ENCODE assay signal across 8 cellular contexts in genomic region chr10:102643346-102644065, GRCh38. TPM values are rescaled to one million over a fixed set of nuclear protein-coding genes. Genes with fewer than 3 reads are reported as not detected.
A peak's percentile ranks its signal among the peaks of the same experiment; 100 is the strongest.
DNase-seq lines count a peak whose midpoint lies in the region; ATAC-seq and FAIRE-seq lines count a peak whose summit lies in the region.

No MANE protein-coding gene starts in this region.

- peaks cover 20% of the 10 kb centered on the region for H3K4me1 ChIP-seq in adipocyte (ENCODE audit: control insufficient read depth, insufficient read depth, low read length)

- intact Hi-C loops in Right ventricle myocardium superior (cut with DNase I) = loop anchor here (2.0 kb wide), 1 partner anchor 141 kb away; the partner anchor contains the start of genes ACTR1A and SUFU

- no peak for FAIRE-seq in RCC 7860 (lab: Jason Lieb, UNC)

- no peaks in the 10 kb centered on the region for H3K27me3 ChIP-seq in adipocyte (replicated peaks; ENCODE audit: control insufficient read depth, insufficient read depth, low read length)

- peak overlapping the region; percentile 100 for H3K4me3 ChIP-seq in adipocyte (ENCODE audit: low read length)

- H3K9me3 ChIP-seq in adipocyte (ENCODE audit: control insufficient read depth, low read length) = no peaks in the 10 kb centered on the region

- peaks cover 4% of the 10 kb centered on the region for H3K36me3 ChIP-seq in adipocyte (ENCODE audit: control insufficient read depth, insufficient read depth, low read length, severe bottlenecking)

- DNase-seq in DMS153 (lab: John Stamatoyannopoulos, UW) (peak; percentile 57), HUDEP-2 (lab: John Stamatoyannopoulos, UW; ENCODE audit: unreplicated experiment in 76 of 76) (peak in 62 of 76 experiments; percentile 6 to 75 (median 43)), RCC 7860 (ENCODE audit: low spot score) (peak; percentile 70), adipocyte (ENCODE audit: low read depth) (peak; percentile 85), Right ventricle myocardium superior (peak; percentile 83), occipital lobe (lab: John Stamatoyannopoulos, UW) (peak; percentile 66)

- peak overlapping the region; percentile 100 for H3K9ac ChIP-seq in adipocyte (ENCODE audit: low read length)

- ATAC-seq in Right ventricle myocardium superior (ENCODE audit: poor library complexity) = peak; percentile 14
- ATAC-seq in HG02973 (IDR thresholded peaks at IDR 0.05; ENCODE audit: unreplicated experiment) = no peak
- no peak for ATAC-seq in GM21619 (IDR thresholded peaks at IDR 0.05; ENCODE audit: unreplicated experiment)

RNA-seq across cellular contexts. Expression of gene TRIM8, which starts 0.8 kb away (rescaled TPM):
- total RNA-seq in Right ventricle myocardium superior = 103 TPM
- total RNA-seq in occipital lobe = 23.4 TPM
